1 cellular context compared by ENCODE assay signal in the genomic region with DNA sequence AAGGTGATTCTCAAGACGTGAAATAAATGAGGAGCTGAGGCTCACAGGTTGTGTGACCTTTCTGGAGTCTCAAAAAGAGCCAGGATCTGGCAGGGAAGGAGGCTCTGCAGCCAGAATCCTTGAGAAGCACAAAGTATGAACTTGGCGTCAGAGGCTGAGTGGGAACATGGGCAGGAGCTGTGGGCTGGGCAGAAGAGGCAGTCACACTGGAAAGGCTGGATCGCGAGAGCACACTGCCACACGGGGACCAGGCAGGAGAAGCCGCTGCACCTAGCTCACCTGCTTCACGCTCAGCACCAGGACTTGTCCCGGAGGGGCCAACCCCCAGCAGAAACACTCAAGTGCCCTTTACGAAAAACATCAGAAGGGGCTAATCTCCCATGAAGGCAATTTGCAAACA.
TF ChIP-seq lines count a peak whose summit lies in the region.

No MANE protein-coding gene starts in this region.

TF ChIP-seq in WTC11, 78 proteins besides CTCF, POLR2A, EP300 and RAD21 (continued from another document):
- TF ChIP-seq, protein P1, sequence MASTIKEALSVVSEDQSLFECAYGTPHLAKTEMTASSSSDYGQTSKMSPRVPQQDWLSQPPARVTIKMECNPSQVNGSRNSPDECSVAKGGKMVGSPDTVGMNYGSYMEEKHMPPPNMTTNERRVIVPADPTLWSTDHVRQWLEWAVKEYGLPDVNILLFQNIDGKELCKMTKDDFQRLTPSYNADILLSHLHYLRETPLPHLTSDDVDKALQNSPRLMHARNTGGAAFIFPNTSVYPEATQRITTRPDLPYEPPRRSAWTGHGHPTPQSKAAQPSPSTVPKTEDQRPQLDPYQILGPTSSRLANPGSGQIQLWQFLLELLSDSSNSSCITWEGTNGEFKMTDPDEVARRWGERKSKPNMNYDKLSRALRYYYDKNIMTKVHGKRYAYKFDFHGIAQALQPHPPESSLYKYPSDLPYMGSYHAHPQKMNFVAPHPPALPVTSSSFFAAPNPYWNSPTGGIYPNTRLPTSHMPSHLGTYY (CRISPR knock-in tag; IDR thresholded peaks at IDR 0.05) = no peak
- TF ChIP-seq ELF4 (CRISPR knock-in tag; IDR thresholded peaks at IDR 0.05; ENCODE audit: low read depth) (no peak), ESRRA (CRISPR knock-in tag; IDR thresholded peaks at IDR 0.05; ENCODE audit: borderline replicate concordance) (no peak), ZNF232 (CRISPR knock-in tag; IDR thresholded peaks at IDR 0.05) (no peak), ZNF138 (CRISPR knock-in tag; conservative IDR thresholded peaks at IDR 0.05) (no peak)
